11 cellular contexts compared by ENCODE assay signal in the genomic region with DNA sequence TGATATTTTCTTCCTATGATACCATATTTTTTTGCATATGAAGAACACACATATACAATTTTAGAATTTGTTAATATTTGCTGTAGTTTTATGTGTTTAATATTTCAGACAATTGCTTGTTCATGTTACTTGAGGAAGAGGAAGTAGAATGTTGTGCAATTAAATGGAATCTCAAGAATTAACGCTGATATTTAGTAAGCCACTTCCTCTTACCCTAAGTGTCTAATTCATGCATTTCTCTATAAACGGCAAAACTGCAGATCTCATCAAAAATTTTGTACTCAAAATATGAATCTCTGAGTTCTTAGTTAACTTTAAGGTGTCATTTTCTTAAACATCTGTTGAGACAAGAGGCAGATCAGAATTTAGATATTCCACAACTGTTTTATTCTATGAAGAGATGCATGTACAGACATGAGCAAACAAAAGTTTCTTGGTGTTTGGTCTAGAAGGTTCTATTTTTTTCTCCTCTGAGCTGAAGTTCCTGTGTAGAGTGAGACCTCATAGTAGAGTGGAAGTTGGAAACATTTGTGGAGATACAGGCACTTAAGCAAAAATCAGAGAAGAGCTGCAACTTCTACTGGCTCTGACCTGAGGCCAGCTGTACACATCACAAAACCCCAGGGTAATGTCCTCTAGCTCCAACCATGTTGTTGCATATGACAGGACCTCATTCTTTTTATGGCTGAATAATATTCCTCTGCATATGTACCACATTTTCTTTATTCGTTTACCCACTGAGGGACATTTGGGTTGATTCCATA. TPM values are rescaled to one million over a fixed set of nuclear protein-coding genes. Genes with fewer than 3 reads are reported as not detected.
DNase-seq lines count a peak whose midpoint lies in the region; ATAC-seq and TF ChIP-seq lines count a peak whose summit lies in the region.
"Had no signal": no experiment of that assay in that cellular context is flagged by ENCODE, and none has a peak within 500 bp of the region (broad histone marks: within the 10 kb centered on the region; RNA-seq: fewer than 3 reads in every experiment).

No MANE protein-coding gene starts in this region.

- H3K9me3 ChIP-seq in lower lobe of right lung: no peaks in the 10 kb centered on the region

- no peaks in the 10 kb centered on the region for H3K36me3 ChIP-seq in lower lobe of right lung

- in situ Hi-C loops in ACHN (cut with HindIII; ENCODE audit: low pct_ligation_motif_present, low pct_unique_long_range_greater_than_20kb, low sequenced_read_pairs): no loop called here

- TF ChIP-seq CTCF in NB4 (IDR thresholded peaks at IDR 0.05; ENCODE audit: low read depth, low read length) (no peak), chondrocyte (IDR thresholded peaks at IDR 0.05) (no peak), lower lobe of right lung (IDR thresholded peaks at IDR 0.05) (no peak)

- peak; percentile 52 to 77 for ATAC-seq in lower lobe of right lung
- ATAC-seq in GM21825 (IDR thresholded peaks at IDR 0.05; ENCODE audit: unreplicated experiment): no peak

- H3K4me3 ChIP-seq in NB4 (ENCODE audit: low read depth, low read length) (no peak overlapping the region), lower lobe of right lung (no peak overlapping the region)

- peak overlapping the region; percentile 42 for H3K27ac Mint-ChIP-seq in chondrocyte (ENCODE audit: unreplicated experiment)
- H3K27ac Mint-ChIP-seq: activated naive CD4-positive, alpha-beta T cell treated with anti-CD3 and anti-CD28 coated beads for 36 hours; B cell had no signal

- peak overlapping the region; percentile 37 for H3K27ac ChIP-seq in lower lobe of right lung
- H3K27ac ChIP-seq: VCaP had no signal

- TF ChIP-seq POLR2A in NB4 (IDR thresholded peaks at IDR 0.05; ENCODE audit: extremely low read depth, insufficient read length): no peak

- H3K36me3 Mint-ChIP-seq in chondrocyte (ENCODE audit: low read depth): no peaks in the 10 kb centered on the region

- H3K4me1 ChIP-seq in lower lobe of right lung: peaks cover 57% of the 10 kb centered on the region

- no peaks in the 10 kb centered on the region for H3K27me3 Mint-ChIP-seq in chondrocyte (ENCODE audit: low read depth)

- peaks cover 1% of the 10 kb centered on the region for H3K9me3 Mint-ChIP-seq in chondrocyte (ENCODE audit: low read depth)
- H3K9me3 Mint-ChIP-seq: activated naive CD4-positive, alpha-beta T cell treated with anti-CD3 and anti-CD28 coated beads for 36 hours had no signal

- H3K4me3 Mint-ChIP-seq in chondrocyte (ENCODE audit: unreplicated experiment): no peak overlapping the region
- H3K4me3 Mint-ChIP-seq: activated naive CD4-positive, alpha-beta T cell treated with anti-CD3 and anti-CD28 coated beads for 36 hours; B cell had no signal

- peaks cover 73% of the 10 kb centered on the region for H3K4me1 Mint-ChIP-seq in chondrocyte (ENCODE audit: low read depth)
- H3K4me1 Mint-ChIP-seq: B cell had no signal

- intact Hi-C loops in lower lobe of right lung (cut with DNase I): no loop called here

- no peaks in the 10 kb centered on the region for H3K27me3 ChIP-seq in lower lobe of right lung (ENCODE audit: low read depth)

- DNase-seq in ACHN (peak; percentile 42), NB4 (ENCODE audit: low read depth) (peak; percentile 74), chondrocyte (ENCODE audit: low spot score) (no peak), lower lobe of right lung (no peak), SHP77 treated with DMSO at 0.1 percent for 48 hours (lab: John Stamatoyannopoulos, UW) (no peak), NK-92 (lab: John Stamatoyannopoulos, UW; ENCODE audit: unreplicated experiment) (no peak)
- DNase-seq in effector CD8-positive, alpha-beta T cell (lab: John Stamatoyannopoulos, UW): no peak
- DNase-seq: activated naive CD4-positive, alpha-beta T cell treated with anti-CD3 and anti-CD28 coated beads for 36 hours had no signal

RNA-seq across cellular contexts. Expression of gene TGFBI, which starts 16.6 kb away (rescaled TPM):
- 491 to 631 TPM (median 620 TPM) in 3 replicates for total RNA-seq in chondrocyte
- 140 TPM for total RNA-seq in lower lobe of right lung
- total RNA-seq: activated naive CD4-positive, alpha-beta T cell treated with anti-CD3 and anti-CD28 coated beads for 36 hours had no signal

RNA-seq across cellular contexts. Expression of gene LECT2, which starts 57.4 kb away (rescaled TPM):
- not detected in 3 replicates for total RNA-seq in chondrocyte
- not detected for total RNA-seq in lower lobe of right lung
- total RNA-seq: activated naive CD4-positive, alpha-beta T cell treated with anti-CD3 and anti-CD28 coated beads for 36 hours; B cell had no signal

Comparison
In these comparisons a context has a peak if more than half of its experiments do, and no peak if none do; other contexts are left out.
1. DNase-seq: peak in ACHN (single experiment) and NB4 (single experiment); none in chondrocyte (single experiment), lower lobe of right lung (single experiment), SHP77 treated with DMSO at 0.1 percent for 48 hours (single experiment), effector CD8-positive, alpha-beta T cell (single experiment) and NK-92 (single experiment).